Comparison of ENCODE assay signal across 1 cellular context in the genomic region with DNA sequence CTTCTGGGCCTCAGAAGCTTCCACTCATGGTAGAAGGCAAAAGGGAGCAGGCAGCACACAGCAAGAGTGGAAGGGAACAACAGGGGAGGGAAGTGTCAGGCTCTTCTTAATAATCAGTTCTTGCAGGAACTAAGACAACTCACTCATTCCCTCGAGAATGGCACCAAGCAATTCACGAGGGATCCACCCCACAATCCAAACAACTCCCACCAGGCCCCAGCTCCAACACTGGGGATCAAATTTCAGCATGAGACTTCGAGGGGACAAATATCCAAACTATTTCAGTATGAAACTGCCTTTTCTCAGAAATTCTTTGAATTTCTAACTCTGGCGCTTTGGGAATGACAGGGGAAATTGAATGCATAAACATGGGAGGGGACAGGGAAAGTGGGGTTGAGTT.
TF ChIP-seq lines count a peak whose summit lies in the region.

No MANE protein-coding gene starts in this region.

TF ChIP-seq in WTC11, 78 proteins besides CTCF, POLR2A, EP300 and RAD21 (continued from another document):
- TF ChIP-seq, protein P1, sequence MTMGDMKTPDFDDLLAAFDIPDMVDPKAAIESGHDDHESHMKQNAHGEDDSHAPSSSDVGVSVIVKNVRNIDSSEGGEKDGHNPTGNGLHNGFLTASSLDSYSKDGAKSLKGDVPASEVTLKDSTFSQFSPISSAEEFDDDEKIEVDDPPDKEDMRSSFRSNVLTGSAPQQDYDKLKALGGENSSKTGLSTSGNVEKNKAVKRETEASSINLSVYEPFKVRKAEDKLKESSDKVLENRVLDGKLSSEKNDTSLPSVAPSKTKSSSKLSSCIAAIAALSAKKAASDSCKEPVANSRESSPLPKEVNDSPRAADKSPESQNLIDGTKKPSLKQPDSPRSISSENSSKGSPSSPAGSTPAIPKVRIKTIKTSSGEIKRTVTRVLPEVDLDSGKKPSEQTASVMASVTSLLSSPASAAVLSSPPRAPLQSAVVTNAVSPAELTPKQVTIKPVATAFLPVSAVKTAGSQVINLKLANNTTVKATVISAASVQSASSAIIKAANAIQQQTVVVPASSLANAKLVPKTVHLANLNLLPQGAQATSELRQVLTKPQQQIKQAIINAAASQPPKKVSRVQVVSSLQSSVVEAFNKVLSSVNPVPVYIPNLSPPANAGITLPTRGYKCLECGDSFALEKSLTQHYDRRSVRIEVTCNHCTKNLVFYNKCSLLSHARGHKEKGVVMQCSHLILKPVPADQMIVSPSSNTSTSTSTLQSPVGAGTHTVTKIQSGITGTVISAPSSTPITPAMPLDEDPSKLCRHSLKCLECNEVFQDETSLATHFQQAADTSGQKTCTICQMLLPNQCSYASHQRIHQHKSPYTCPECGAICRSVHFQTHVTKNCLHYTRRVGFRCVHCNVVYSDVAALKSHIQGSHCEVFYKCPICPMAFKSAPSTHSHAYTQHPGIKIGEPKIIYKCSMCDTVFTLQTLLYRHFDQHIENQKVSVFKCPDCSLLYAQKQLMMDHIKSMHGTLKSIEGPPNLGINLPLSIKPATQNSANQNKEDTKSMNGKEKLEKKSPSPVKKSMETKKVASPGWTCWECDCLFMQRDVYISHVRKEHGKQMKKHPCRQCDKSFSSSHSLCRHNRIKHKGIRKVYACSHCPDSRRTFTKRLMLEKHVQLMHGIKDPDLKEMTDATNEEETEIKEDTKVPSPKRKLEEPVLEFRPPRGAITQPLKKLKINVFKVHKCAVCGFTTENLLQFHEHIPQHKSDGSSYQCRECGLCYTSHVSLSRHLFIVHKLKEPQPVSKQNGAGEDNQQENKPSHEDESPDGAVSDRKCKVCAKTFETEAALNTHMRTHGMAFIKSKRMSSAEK (CRISPR knock-in tag; IDR thresholded peaks at IDR 0.05; ENCODE audit: borderline replicate concordance) = no peak
- TF ChIP-seq, protein P2, sequence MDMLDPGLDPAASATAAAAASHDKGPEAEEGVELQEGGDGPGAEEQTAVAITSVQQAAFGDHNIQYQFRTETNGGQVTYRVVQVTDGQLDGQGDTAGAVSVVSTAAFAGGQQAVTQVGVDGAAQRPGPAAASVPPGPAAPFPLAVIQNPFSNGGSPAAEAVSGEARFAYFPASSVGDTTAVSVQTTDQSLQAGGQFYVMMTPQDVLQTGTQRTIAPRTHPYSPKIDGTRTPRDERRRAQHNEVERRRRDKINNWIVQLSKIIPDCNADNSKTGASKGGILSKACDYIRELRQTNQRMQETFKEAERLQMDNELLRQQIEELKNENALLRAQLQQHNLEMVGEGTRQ (CRISPR knock-in tag; IDR thresholded peaks at IDR 0.05) = no peak
- TF ChIP-seq TCF7 (CRISPR knock-in tag; IDR thresholded peaks at IDR 0.05; ENCODE audit: low read depth) (no peak), SMAD3 (CRISPR knock-in tag; IDR thresholded peaks at IDR 0.05; ENCODE audit: borderline replicate concordance) (no peak), ZNF423 (CRISPR knock-in tag; IDR thresholded peaks at IDR 0.05) (no peak), ETV6 (CRISPR knock-in tag; IDR thresholded peaks at IDR 0.05) (no peak), SP1 (CRISPR knock-in tag; conservative IDR thresholded peaks at IDR 0.05) (no peak), NR1H2 (CRISPR knock-in tag; IDR thresholded peaks at IDR 0.05) (no peak), FOXJ3 (CRISPR knock-in tag; IDR thresholded peaks at IDR 0.05; ENCODE audit: borderline replicate concordance) (no peak), CBFB (CRISPR knock-in tag; IDR thresholded peaks at IDR 0.05; ENCODE audit: low read depth) (no peak), RELA (CRISPR knock-in tag; IDR thresholded peaks at IDR 0.05; ENCODE audit: borderline replicate concordance) (no peak), JUN (CRISPR knock-in tag; IDR thresholded peaks at IDR 0.05) (no peak)
- TF ChIP-seq, protein P3, sequence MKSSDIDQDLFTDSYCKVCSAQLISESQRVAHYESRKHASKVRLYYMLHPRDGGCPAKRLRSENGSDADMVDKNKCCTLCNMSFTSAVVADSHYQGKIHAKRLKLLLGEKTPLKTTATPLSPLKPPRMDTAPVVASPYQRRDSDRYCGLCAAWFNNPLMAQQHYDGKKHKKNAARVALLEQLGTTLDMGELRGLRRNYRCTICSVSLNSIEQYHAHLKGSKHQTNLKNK (CRISPR knock-in tag; IDR thresholded peaks at IDR 0.05) = no peak
- TF ChIP-seq, protein P4, sequence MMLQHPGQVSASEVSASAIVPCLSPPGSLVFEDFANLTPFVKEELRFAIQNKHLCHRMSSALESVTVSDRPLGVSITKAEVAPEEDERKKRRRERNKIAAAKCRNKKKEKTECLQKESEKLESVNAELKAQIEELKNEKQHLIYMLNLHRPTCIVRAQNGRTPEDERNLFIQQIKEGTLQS (CRISPR knock-in tag; conservative IDR thresholded peaks at IDR 0.05) = no peak
- TF ChIP-seq, protein P5, sequence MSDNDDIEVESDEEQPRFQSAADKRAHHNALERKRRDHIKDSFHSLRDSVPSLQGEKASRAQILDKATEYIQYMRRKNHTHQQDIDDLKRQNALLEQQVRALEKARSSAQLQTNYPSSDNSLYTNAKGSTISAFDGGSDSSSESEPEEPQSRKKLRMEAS (CRISPR knock-in tag; IDR thresholded peaks at IDR 0.05) = no peak
- TF ChIP-seq, protein P6, sequence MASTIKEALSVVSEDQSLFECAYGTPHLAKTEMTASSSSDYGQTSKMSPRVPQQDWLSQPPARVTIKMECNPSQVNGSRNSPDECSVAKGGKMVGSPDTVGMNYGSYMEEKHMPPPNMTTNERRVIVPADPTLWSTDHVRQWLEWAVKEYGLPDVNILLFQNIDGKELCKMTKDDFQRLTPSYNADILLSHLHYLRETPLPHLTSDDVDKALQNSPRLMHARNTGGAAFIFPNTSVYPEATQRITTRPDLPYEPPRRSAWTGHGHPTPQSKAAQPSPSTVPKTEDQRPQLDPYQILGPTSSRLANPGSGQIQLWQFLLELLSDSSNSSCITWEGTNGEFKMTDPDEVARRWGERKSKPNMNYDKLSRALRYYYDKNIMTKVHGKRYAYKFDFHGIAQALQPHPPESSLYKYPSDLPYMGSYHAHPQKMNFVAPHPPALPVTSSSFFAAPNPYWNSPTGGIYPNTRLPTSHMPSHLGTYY (CRISPR knock-in tag; IDR thresholded peaks at IDR 0.05) = no peak
